Comparison of ENCODE assay signal across 25 cellular contexts in genomic region chr12:49894754-49895153, GRCh38. TPM values are rescaled to one million over a fixed set of nuclear protein-coding genes. Genes with fewer than 3 reads are reported as not detected.
DNase-seq lines count a peak whose midpoint lies in the region; ATAC-seq and TF ChIP-seq lines count a peak whose summit lies in the region.
"Had no signal": no experiment of that assay in that cellular context is flagged by ENCODE, and none has a peak within 500 bp of the region (broad histone marks: within the 10 kb centered on the region; RNA-seq: fewer than 3 reads in every experiment).

No MANE protein-coding gene starts in this region.

- DNase-seq in GM23338 (ENCODE audit: low spot score) (no peak), globus pallidus (ENCODE audit: low spot score) (peak; percentile 53), sigmoid colon (peak; percentile 22), Ammon's horn (ENCODE audit: low spot score) (no peak), chondrocyte (ENCODE audit: low spot score) (no peak)
- DNase-seq: activated CD4-positive, alpha-beta T cell treated with anti-CD3 and anti-CD28 coated beads, Interleukin-2, amount 50 U/mL, for 4 hours; activated gamma-delta T cell treated with Interleukin-2 at 50 U/mL for 16 hours; Caco-2; cerebellar nuclear complex; effector memory CD4-positive, alpha-beta T cell; MV-4-11; naive thymus-derived CD4-positive, alpha-beta T cell; NCI-H446 treated with DMSO at 0.1 percent for 48 hours; NK-92 treated with Interleukin-12 subunit alpha and Interleukin-12 subunit beta, amount 100 ng/mL, for 24 hours; spleen; stimulated activated CD4-positive, alpha-beta T cell treated with anti-CD3 and anti-CD28 coated beads, Interleukin-4, amount 100 ng/mL, for 4 hours; T-cell had no signal

- TF ChIP-seq CTCF in GM23338 (conservative IDR thresholded peaks at IDR 0.05; ENCODE audit: low read depth in 2 of 2) (no peak), VCaP (conservative IDR thresholded peaks at IDR 0.05) (no peak), sigmoid colon (IDR thresholded peaks at IDR 0.05) (no peak), chondrocyte (IDR thresholded peaks at IDR 0.05) (no peak)

- H3K9me3 Mint-ChIP-seq in GM23338 (no peaks in the 10 kb centered on the region), chondrocyte (ENCODE audit: low read depth) (no peaks in the 10 kb centered on the region)
- H3K9me3 Mint-ChIP-seq: T-cell had no signal

- no peaks in the 10 kb centered on the region for H3K79me2 ChIP-seq in GM23338 (replicated peaks; ENCODE audit: insufficient read depth)

- 51 to 73% methylated on average over 5 of the region's 5 CpGs for WGBS in sigmoid colon, 2 donors

- H3K27me3 ChIP-seq in GM23338 (ENCODE audit: insufficient read depth) (no peaks in the 10 kb centered on the region), sigmoid colon (no peaks in the 10 kb centered on the region)

- H3K36me3 ChIP-seq in GM23338 (ENCODE audit: insufficient read depth) (no peaks in the 10 kb centered on the region), sigmoid colon (no peaks in the 10 kb centered on the region)
- H3K36me3 ChIP-seq: spleen had no signal

- no peaks in the 10 kb centered on the region for H4K20me1 ChIP-seq in GM23338 (replicated peaks; ENCODE audit: insufficient read depth)

- H3K4me3 ChIP-seq in GM23338 (no peak overlapping the region), sigmoid colon (no peak overlapping the region)
- H3K4me3 ChIP-seq: spleen had no signal

- H2AFZ ChIP-seq in GM23338 = no peak overlapping the region; the same call in 1 of the 2 replicates

- H3K4me1 ChIP-seq in GM23338 (ENCODE audit: insufficient read depth) (peaks cover 8% of the 10 kb centered on the region; the same call in 1 of the 2 replicates), sigmoid colon (no peaks in the 10 kb centered on the region)

- ATAC-seq in GM23338 = peak; percentile 12
- no peak for ATAC-seq in GM21529 (IDR thresholded peaks at IDR 0.05; ENCODE audit: unreplicated experiment)
- ATAC-seq in GM19467 (IDR thresholded peaks at IDR 0.05; ENCODE audit: unreplicated experiment) = no peak
- ATAC-seq: naive thymus-derived CD4-positive, alpha-beta T cell; Right ventricle myocardium inferior; T-cell had no signal

- H3K4me1 Mint-ChIP-seq in GM23338 (peaks cover 15% of the 10 kb centered on the region), chondrocyte (ENCODE audit: low read depth) (peaks cover 7% of the 10 kb centered on the region)
- H3K4me1 Mint-ChIP-seq: T-cell had no signal

- 0 out of 2 replicates have a peak overlapping the region, but pooled peaks have one; percentile 32 for H3K4me2 ChIP-seq in GM23338

- no peaks in the 10 kb centered on the region for H3K9me2 ChIP-seq in GM23338 (ENCODE audit: insufficient read depth)

- no peak for TF ChIP-seq EP300 in sigmoid colon (IDR thresholded peaks at IDR 0.05)

- TF ChIP-seq POLR2A in sigmoid colon (IDR thresholded peaks at IDR 0.05) = no peak

- H3K36me3 Mint-ChIP-seq in GM23338 (ENCODE audit: low read depth) (no peaks in the 10 kb centered on the region), chondrocyte (ENCODE audit: low read depth) (peaks cover 2% of the 10 kb centered on the region)
- H3K36me3 Mint-ChIP-seq: naive thymus-derived CD4-positive, alpha-beta T cell; T-cell had no signal

- intact Hi-C loops in sigmoid colon (cut with DNase I) = no loop called here

- H3K27ac ChIP-seq in GM23338 (ENCODE audit: low read depth) (no peak overlapping the region), VCaP (peak overlapping the region; percentile 43), sigmoid colon (no peak overlapping the region)

- H3K4me3 Mint-ChIP-seq in GM23338 = no peak overlapping the region
- no peak overlapping the region for H3K4me3 Mint-ChIP-seq in chondrocyte (ENCODE audit: unreplicated experiment)
- H3K4me3 Mint-ChIP-seq: naive thymus-derived CD4-positive, alpha-beta T cell; T-cell had no signal

- H3K9me3 ChIP-seq in sigmoid colon = no peaks in the 10 kb centered on the region
- H3K9me3 ChIP-seq: Caco-2, spleen had no signal

- H3K27me3 Mint-ChIP-seq in GM23338 (ENCODE audit: insufficient read depth, low read depth, poor library complexity) (peaks cover 14% of the 10 kb centered on the region), chondrocyte (ENCODE audit: low read depth) (peaks cover 27% of the 10 kb centered on the region)

- no peaks in the 10 kb centered on the region for H3F3A ChIP-seq in GM23338 (replicated peaks; ENCODE audit: low read depth)

- H3K27ac Mint-ChIP-seq in GM23338 (no peak overlapping the region), chondrocyte (ENCODE audit: unreplicated experiment) (no peak overlapping the region)
- H3K27ac Mint-ChIP-seq: naive thymus-derived CD4-positive, alpha-beta T cell; T-cell had no signal

TF ChIP-seq in GM23338, 12 proteins besides CTCF, POLR2A, EP300 and RAD21 (continues in another document):
- TF ChIP-seq POLR2AphosphoS5 (IDR thresholded peaks at IDR 0.05; ENCODE audit: low read depth) (no peak), ETS1 (IDR thresholded peaks at IDR 0.05) (no peak), EZH2phosphoT487 (IDR thresholded peaks at IDR 0.05; ENCODE audit: unreplicated experiment) (no peak), EZH2 (IDR thresholded peaks at IDR 0.05; ENCODE audit: low read depth, unreplicated experiment) (no peak)

RNA-seq across cellular contexts. Expression of gene FAIM2, which starts 8.9 kb away (rescaled TPM):
- total RNA-seq in GM23338 (2014; rRNA removed; shearing (Covaris generic)) = 0.08 and 2.0 TPM in 2 replicates
- polyA plus RNA-seq in GM23338 (2016; fragmentation: Nextera tagmentation; extraction: Ambion mirVana) = 0.61 and 0.83 TPM in 2 replicates
- 10 to 100 TPM in 1 of 4 donors, 1 to 10 TPM in 3; 5.8 to 12.8 (median 7.5) TPM for total RNA-seq in sigmoid colon
- 1 to 10 TPM in 2 of 3 donors, not detected in 1; 1.2 to 5.6 TPM for polyA plus RNA-seq in sigmoid colon
- 0.47 to 1.3 TPM (median 0.74 TPM) in 3 replicates for total RNA-seq in chondrocyte
- total RNA-seq: lung microvascular endothelial cell, pulmonary artery endothelial cell had no signal
- polyA plus RNA-seq: naive thymus-derived CD4-positive, alpha-beta T cell had no signal

RNA-seq across cellular contexts. Expression of gene BCDIN3D, which starts 51.8 kb away (rescaled TPM):
- 1.8 and 2.1 TPM in 2 replicates for total RNA-seq in GM23338 (2014; rRNA removed; shearing (Covaris generic))
- polyA plus RNA-seq in GM23338 (2016; fragmentation: Nextera tagmentation; extraction: Ambion mirVana) (0.89 and 1.4 TPM in 2 replicates), sigmoid colon (1 to 10 TPM; 1.8 to 3.7 (median 2.1) TPM)
- total RNA-seq in sigmoid colon (1 to 10 TPM; 2.7 to 5.4 (median 3.9) TPM), chondrocyte (3.1 to 3.3 TPM (median 3.3 TPM) in 3 replicates)

RNA-seq across cellular contexts. Expression of gene AQP2, which starts 55.8 kb away (rescaled TPM):
- 0.07 TPM in 1 of 2 replicates, not detected in the other for total RNA-seq in GM23338 (2014; rRNA removed; shearing (Covaris generic))
- polyA plus RNA-seq in GM23338 (2016; fragmentation: Nextera tagmentation; extraction: Ambion mirVana) = not detected in 2 replicates
- total RNA-seq in sigmoid colon = not detected
- not detected for polyA plus RNA-seq in sigmoid colon
- not detected in 3 replicates for total RNA-seq in chondrocyte
- total RNA-seq: Caco-2; Daoy; lung microvascular endothelial cell; naive thymus-derived CD4-positive, alpha-beta T cell; pulmonary artery endothelial cell; Right ventricle myocardium inferior; spleen; subcutaneous adipose tissue; T-cell had no signal
- polyA plus RNA-seq: naive thymus-derived CD4-positive, alpha-beta T cell; spleen had no signal

Comparison
In these comparisons a context has a peak if more than half of its experiments do, and no peak if none do; other contexts are left out.
1. DNase-seq: peak in globus pallidus (single experiment) and sigmoid colon (single experiment); none in GM23338 (single experiment), Ammon's horn (single experiment) and chondrocyte (single experiment).